ENCODE assay signal across 1 cellular context in the genomic region with DNA sequence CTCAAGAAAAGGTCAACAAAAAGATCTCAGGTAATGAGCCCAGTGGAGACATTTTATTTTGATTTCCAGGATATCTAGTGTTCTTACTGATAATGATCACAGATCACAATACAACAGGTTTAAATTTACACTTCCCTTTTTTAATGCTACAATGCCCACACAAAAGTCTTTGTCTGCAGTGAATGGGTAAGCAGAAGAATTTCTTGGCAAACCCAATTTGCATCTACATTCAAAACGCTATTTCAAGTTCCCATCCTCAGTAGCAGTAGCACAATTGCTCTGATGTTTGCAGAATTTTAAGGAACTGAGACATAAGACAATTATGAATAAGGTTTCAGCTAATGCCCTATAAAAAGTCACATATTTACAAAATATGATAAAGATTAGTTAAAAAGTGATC.
TF ChIP-seq lines count a peak whose summit lies in the region.

No MANE protein-coding gene starts in this region.

TF ChIP-seq in GM12878, 131 proteins besides CTCF, POLR2A, EP300 and RAD21 (continued from another document):
- TF ChIP-seq, protein P1, sequence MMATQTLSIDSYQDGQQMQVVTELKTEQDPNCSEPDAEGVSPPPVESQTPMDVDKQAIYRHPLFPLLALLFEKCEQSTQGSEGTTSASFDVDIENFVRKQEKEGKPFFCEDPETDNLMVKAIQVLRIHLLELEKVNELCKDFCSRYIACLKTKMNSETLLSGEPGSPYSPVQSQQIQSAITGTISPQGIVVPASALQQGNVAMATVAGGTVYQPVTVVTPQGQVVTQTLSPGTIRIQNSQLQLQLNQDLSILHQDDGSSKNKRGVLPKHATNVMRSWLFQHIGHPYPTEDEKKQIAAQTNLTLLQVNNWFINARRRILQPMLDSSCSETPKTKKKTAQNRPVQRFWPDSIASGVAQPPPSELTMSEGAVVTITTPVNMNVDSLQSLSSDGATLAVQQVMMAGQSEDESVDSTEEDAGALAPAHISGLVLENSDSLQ (IDR thresholded peaks at IDR 0.05): no peak
- TF ChIP-seq NR2C1 (IDR thresholded peaks at IDR 0.05): no peak
